In genomic region chr17:7431231-7431630, GRCh38 we compare ENCODE assay signal across 35 cellular contexts. TPM values are rescaled to one million over a fixed set of nuclear protein-coding genes. Genes with fewer than 3 reads are reported as not detected.
"Had no signal": no experiment of that assay in that cellular context is flagged by ENCODE, and none has a peak within 500 bp of the region (broad histone marks: within the 10 kb centered on the region; RNA-seq: fewer than 3 reads in every experiment).

No MANE protein-coding gene starts in this region.

- H3K27me3 ChIP-seq: adrenal gland, ascending aorta, breast epithelium, cardiac muscle cell, foreskin keratinocyte, gastrocnemius medialis had no signal

- H3K36me3 Mint-ChIP-seq: activated CD4-positive, alpha-beta memory T cell treated with anti-CD3 and anti-CD28 coated beads for 36 hours; activated naive CD4-positive, alpha-beta T cell treated with anti-CD3 and anti-CD28 coated beads, Interleukin-2, amount 50 U/mL, for 24 hours; activated naive CD8-positive, alpha-beta T cell treated with anti-CD3 and anti-CD28 coated beads for 36 hours; brain; T-cell had no signal

- H3K27ac Mint-ChIP-seq: activated CD4-positive, alpha-beta memory T cell treated with anti-CD3 and anti-CD28 coated beads for 36 hours; activated CD4-positive, alpha-beta T cell treated with anti-CD3 and anti-CD28 coated beads for 36 hours; activated CD4-positive, alpha-beta T cell treated with anti-CD3 and anti-CD28 coated beads, Interleukin-2, amount 10 ng/mL, durations not matched to agents 24 days and 14 days; activated naive CD4-positive, alpha-beta T cell treated with anti-CD3 and anti-CD28 coated beads for 36 hours; activated naive CD4-positive, alpha-beta T cell treated with anti-CD3 and anti-CD28 coated beads, Interleukin-2, amount 50 U/mL, for 24 hours; activated naive CD8-positive, alpha-beta T cell treated with anti-CD3 and anti-CD28 coated beads for 36 hours; activated naive CD8-positive, alpha-beta T cell treated with anti-CD3 and anti-CD28 coated beads, Interleukin-2, amount 50 U/mL, for 24 hours; activated T-cell treated with anti-CD3 and anti-CD28 coated beads, Interleukin-2, amount 50 U/mL, for 24 hours; activated T-cell treated with anti-CD3 and anti-CD28 coated beads, Interleukin-2, amount 50 U/mL, for 72 hours; brain; dendritic cell treated with granulocyte-macrophage colony-stimulating factor and Interleukin-4, amounts not matched to agents 40 ng/mL and 50 ng/mL, for 4 days; endodermal cell; T-cell had no signal

- H3K4me1 Mint-ChIP-seq: endodermal cell had no signal

- DNase-seq: activated CD4-positive, alpha-beta memory T cell treated with anti-CD3 and anti-CD28 coated beads for 36 hours; activated CD4-positive, alpha-beta T cell treated with anti-CD3 and anti-CD28 coated beads for 36 hours; activated CD4-positive, alpha-beta T cell treated with anti-CD3 and anti-CD28 coated beads, Interleukin-2, amount 10 ng/mL, durations not matched to agents 24 days and 14 days; activated CD4-positive, CD25-positive, alpha-beta regulatory T cell; activated CD4-positive, CD25-positive, alpha-beta regulatory T cell treated with anti-CD3 and anti-CD28 coated beads, Interleukin-2, amount 50 U/mL, for 72 hours; activated CD8-positive, alpha-beta memory T cell treated with anti-CD3 and anti-CD28 coated beads, Interleukin-2, amount 50 U/mL, for 48 hours; activated effector memory CD4-positive, alpha-beta T cell treated with Interleukin-2 at 50 U/mL for 16 hours; activated gamma-delta T cell treated with Interleukin-2 at 50 U/mL for 16 hours; activated naive CD4-positive, alpha-beta T cell treated with anti-CD3 and anti-CD28 coated beads for 36 hours; activated naive CD8-positive, alpha-beta T cell treated with anti-CD3 and anti-CD28 coated beads for 36 hours; activated naive CD8-positive, alpha-beta T cell treated with anti-CD3 and anti-CD28 coated beads, Interleukin-2, amount 50 U/mL, for 24 hours; activated T-cell treated with anti-CD3 and anti-CD28 coated beads for 4 hours; activated T-cell treated with anti-CD3 and anti-CD28 coated beads, Interleukin-2, amount 50 U/mL, for 24 hours; activated T-cell treated with anti-CD3 and anti-CD28 coated beads, Interleukin-2, amount 50 U/mL, for 72 hours; adrenal gland; central memory CD4-positive, alpha-beta T cell; cerebellar nuclear complex; dorsolateral prefrontal cortex; effector memory CD4-positive, alpha-beta T cell; endodermal cell; erythroblast; foreskin keratinocyte; gastrocnemius medialis; glutamatergic neuron; T-cell; T-helper 2 cell had no signal

- H3K9me3 ChIP-seq: adrenal gland, ascending aorta, breast epithelium, esophagus muscularis mucosa, gastrocnemius medialis, heart left ventricle had no signal

- H3K27ac ChIP-seq: adrenal gland, ascending aorta, breast epithelium, cardiac muscle cell, coronary artery, dorsolateral prefrontal cortex, esophagus muscularis mucosa, foreskin keratinocyte, gastrocnemius medialis, heart left ventricle had no signal

- H3K27me3 Mint-ChIP-seq: activated CD4-positive, alpha-beta T cell treated with anti-CD3 and anti-CD28 coated beads for 36 hours; activated CD4-positive, alpha-beta T cell treated with anti-CD3 and anti-CD28 coated beads, Interleukin-2, amount 10 ng/mL, durations not matched to agents 24 days and 14 days; activated naive CD4-positive, alpha-beta T cell treated with anti-CD3 and anti-CD28 coated beads, Interleukin-2, amount 50 U/mL, for 24 hours; activated naive CD8-positive, alpha-beta T cell treated with anti-CD3 and anti-CD28 coated beads for 36 hours; activated naive CD8-positive, alpha-beta T cell treated with anti-CD3 and anti-CD28 coated beads, Interleukin-2, amount 50 U/mL, for 24 hours; activated T-cell treated with anti-CD3 and anti-CD28 coated beads, Interleukin-2, amount 50 U/mL, for 24 hours; T-cell had no signal

- H3K4me3 ChIP-seq: adrenal gland, ascending aorta, breast epithelium, cardiac muscle cell, coronary artery, dorsolateral prefrontal cortex, esophagus muscularis mucosa, gastrocnemius medialis, heart left ventricle had no signal

- H3K4me3 Mint-ChIP-seq: activated CD4-positive, alpha-beta memory T cell treated with anti-CD3 and anti-CD28 coated beads for 36 hours; activated CD4-positive, alpha-beta T cell treated with anti-CD3 and anti-CD28 coated beads for 36 hours; activated CD4-positive, alpha-beta T cell treated with anti-CD3 and anti-CD28 coated beads, Interleukin-2, amount 10 ng/mL, durations not matched to agents 24 days and 14 days; activated naive CD4-positive, alpha-beta T cell treated with anti-CD3 and anti-CD28 coated beads for 36 hours; activated naive CD4-positive, alpha-beta T cell treated with anti-CD3 and anti-CD28 coated beads, Interleukin-2, amount 50 U/mL, for 24 hours; activated naive CD8-positive, alpha-beta T cell treated with anti-CD3 and anti-CD28 coated beads for 36 hours; activated naive CD8-positive, alpha-beta T cell treated with anti-CD3 and anti-CD28 coated beads, Interleukin-2, amount 50 U/mL, for 24 hours; activated T-cell treated with anti-CD3 and anti-CD28 coated beads, Interleukin-2, amount 50 U/mL, for 24 hours; activated T-cell treated with anti-CD3 and anti-CD28 coated beads, Interleukin-2, amount 50 U/mL, for 72 hours; brain; dendritic cell treated with granulocyte-macrophage colony-stimulating factor and Interleukin-4, amounts not matched to agents 40 ng/mL and 50 ng/mL, for 4 days; endodermal cell; T-cell had no signal

- H3K4me1 ChIP-seq: foreskin keratinocyte had no signal

- H3K9me3 Mint-ChIP-seq: activated CD4-positive, alpha-beta memory T cell treated with anti-CD3 and anti-CD28 coated beads for 36 hours; activated CD4-positive, alpha-beta T cell treated with anti-CD3 and anti-CD28 coated beads, Interleukin-2, amount 10 ng/mL, durations not matched to agents 24 days and 14 days; activated naive CD4-positive, alpha-beta T cell treated with anti-CD3 and anti-CD28 coated beads for 36 hours; activated naive CD4-positive, alpha-beta T cell treated with anti-CD3 and anti-CD28 coated beads, Interleukin-2, amount 50 U/mL, for 24 hours; activated naive CD8-positive, alpha-beta T cell treated with anti-CD3 and anti-CD28 coated beads for 36 hours; activated naive CD8-positive, alpha-beta T cell treated with anti-CD3 and anti-CD28 coated beads, Interleukin-2, amount 50 U/mL, for 24 hours; activated T-cell treated with anti-CD3 and anti-CD28 coated beads, Interleukin-2, amount 50 U/mL, for 24 hours; activated T-cell treated with anti-CD3 and anti-CD28 coated beads, Interleukin-2, amount 50 U/mL, for 72 hours; dendritic cell treated with granulocyte-macrophage colony-stimulating factor and Interleukin-4, amounts not matched to agents 40 ng/mL and 50 ng/mL, for 4 days; endodermal cell; T-cell had no signal

- H3K36me3 ChIP-seq: adrenal gland, ascending aorta, breast epithelium, cardiac muscle cell, esophagus muscularis mucosa, gastrocnemius medialis, heart left ventricle had no signal

RNA-seq across cellular contexts. Expression of gene SPEM3, which starts 2.6 kb away (rescaled TPM):
- total RNA-seq: activated CD4-positive, alpha-beta memory T cell treated with anti-CD3 and anti-CD28 coated beads for 36 hours; activated CD4-positive, alpha-beta T cell treated with anti-CD3 and anti-CD28 coated beads for 36 hours; activated CD4-positive, alpha-beta T cell treated with anti-CD3 and anti-CD28 coated beads, Interleukin-2, amount 10 ng/mL, durations not matched to agents 24 days and 14 days; activated naive CD4-positive, alpha-beta T cell treated with anti-CD3 and anti-CD28 coated beads for 36 hours; activated naive CD8-positive, alpha-beta T cell treated with anti-CD3 and anti-CD28 coated beads for 36 hours; activated T-cell treated with anti-CD3 and anti-CD28 coated beads, Interleukin-2, amount 50 U/mL, for 72 hours; adrenal gland; ascending aorta; breast epithelium; cardiac muscle cell; endodermal cell; esophagus muscularis mucosa; foreskin keratinocyte; gastrocnemius medialis; heart left ventricle; T-cell had no signal
- polyA plus RNA-seq: adrenal gland, cardiac muscle cell, foreskin keratinocyte, heart left ventricle had no signal

RNA-seq across cellular contexts. Expression of gene SPEM2, which starts 5.8 kb away (rescaled TPM):
- total RNA-seq: activated CD4-positive, alpha-beta memory T cell treated with anti-CD3 and anti-CD28 coated beads for 36 hours; activated CD4-positive, alpha-beta T cell treated with anti-CD3 and anti-CD28 coated beads for 36 hours; activated CD4-positive, alpha-beta T cell treated with anti-CD3 and anti-CD28 coated beads, Interleukin-2, amount 10 ng/mL, durations not matched to agents 24 days and 14 days; activated naive CD4-positive, alpha-beta T cell treated with anti-CD3 and anti-CD28 coated beads for 36 hours; activated naive CD8-positive, alpha-beta T cell treated with anti-CD3 and anti-CD28 coated beads for 36 hours; activated T-cell treated with anti-CD3 and anti-CD28 coated beads, Interleukin-2, amount 50 U/mL, for 72 hours; adrenal gland; ascending aorta; breast epithelium; cardiac muscle cell; endodermal cell; esophagus muscularis mucosa; foreskin keratinocyte; gastrocnemius medialis; heart left ventricle; T-cell had no signal
- polyA plus RNA-seq: adrenal gland, cardiac muscle cell, foreskin keratinocyte, heart left ventricle had no signal

RNA-seq across cellular contexts. Expression of gene SPEM1, which starts 11.1 kb away (rescaled TPM):
- total RNA-seq: activated CD4-positive, alpha-beta memory T cell treated with anti-CD3 and anti-CD28 coated beads for 36 hours; activated CD4-positive, alpha-beta T cell treated with anti-CD3 and anti-CD28 coated beads for 36 hours; activated CD4-positive, alpha-beta T cell treated with anti-CD3 and anti-CD28 coated beads, Interleukin-2, amount 10 ng/mL, durations not matched to agents 24 days and 14 days; activated naive CD4-positive, alpha-beta T cell treated with anti-CD3 and anti-CD28 coated beads for 36 hours; activated naive CD8-positive, alpha-beta T cell treated with anti-CD3 and anti-CD28 coated beads for 36 hours; adrenal gland; ascending aorta; breast epithelium; cardiac muscle cell; esophagus muscularis mucosa; foreskin keratinocyte; gastrocnemius medialis; heart left ventricle; T-cell had no signal
- polyA plus RNA-seq: adrenal gland, cardiac muscle cell, foreskin keratinocyte, heart left ventricle had no signal
